ENCODE assay signal across 8 cellular contexts in genomic region chr10:44878704-44879530, GRCh38. TPM values are rescaled to one million over a fixed set of nuclear protein-coding genes. Genes with fewer than 3 reads are reported as not detected.
DNase-seq lines count a peak whose midpoint lies in the region; ATAC-seq, FAIRE-seq and TF ChIP-seq lines count a peak whose summit lies in the region.

No MANE protein-coding gene starts in this region.

- TF ChIP-seq CTCF in RWPE1 (conservative IDR thresholded peaks at IDR 0.05; ENCODE audit: low read depth) (no peak), foreskin keratinocyte (conservative IDR thresholded peaks at IDR 0.05) (peak; percentile 8), nephron (IDR thresholded peaks at IDR 0.05; ENCODE audit: unreplicated experiment in 3 of 3) (peak in 2 of 3 experiments; percentile 21 to 46)

- CTCF ChIA-PET in RWPE1 (lab: Yijun Ruan, JAX) = interaction anchor here (0.8 kb wide), 1 partner anchor 18 kb away, joined by 3 read pairs; no protein-coding TSS in a partner anchor

- ATAC-seq in foreskin keratinocyte = peak; percentile 89
- ATAC-seq in stimulated activated memory B cell treated with anti-CD40 and anti-IgM and Interleukin-4, amounts not matched to agents 10 μg/mL and 1 μg/mL and 100 μg/mL, for 72 hours = peak; percentile 68

- H3K4me1 ChIP-seq in foreskin keratinocyte = no peaks in the 10 kb centered on the region

- H3K27ac ChIP-seq in RWPE1 (no peak overlapping the region), foreskin keratinocyte (no peak overlapping the region)

- H3K27me3 Mint-ChIP-seq in nephron (ENCODE audit: low read depth) = peaks cover 14% of the 10 kb centered on the region
- peaks cover 62% of the 10 kb centered on the region for H3K27me3 Mint-ChIP-seq in stimulated activated memory B cell treated with anti-CD40 and anti-IgM and Interleukin-4, amounts not matched to agents 10 μg/mL and 1 μg/mL and 100 μg/mL, for 72 hours

- FAIRE-seq in GM19239 (lab: Jason Lieb, UNC) = peak; percentile 94
- FAIRE-seq in HTR-8/SVneo (lab: Jason Lieb, UNC) = peak; percentile 95

- peaks cover 8% of the 10 kb centered on the region for H3K27me3 ChIP-seq in foreskin keratinocyte

- no peaks in the 10 kb centered on the region for H3K9me3 Mint-ChIP-seq in nephron
- H3K9me3 Mint-ChIP-seq in stimulated activated memory B cell treated with anti-CD40 and anti-IgM and Interleukin-4, amounts not matched to agents 10 μg/mL and 1 μg/mL and 100 μg/mL, for 72 hours = no peaks in the 10 kb centered on the region

- POLR2A ChIA-PET in RWPE1 (lab: Yijun Ruan, JAX; ENCODE audit: low non-redundant PET) = no interaction called here

- peak overlapping the region; percentile 84 to 89 (median 86) for H3K4me3 Mint-ChIP-seq in nephron
- H3K4me3 Mint-ChIP-seq in stimulated activated memory B cell treated with anti-CD40 and anti-IgM and Interleukin-4, amounts not matched to agents 10 μg/mL and 1 μg/mL and 100 μg/mL, for 72 hours = peak overlapping the region; percentile 79

- peak; percentile 96 for DNase-seq in AG08395 (ENCODE audit: low spot score)
- DNase-seq in GM19239 (ENCODE audit: insufficient read length, low spot score) = peak; percentile 67
- peak; percentile 82 for DNase-seq in HTR-8/SVneo (ENCODE audit: insufficient read length, low spot score)
- peak; percentile 62 for DNase-seq in RWPE1 (ENCODE audit: low spot score)
- peak; percentile 55 for DNase-seq in activated gamma-delta T cell treated with anti-CD3 and anti-CD28 coated beads, Interleukin-2, amount 50 U/mL, for 16 hours (ENCODE audit: low read depth)
- DNase-seq in foreskin keratinocyte = peak; percentile 32 to 57

- no peaks in the 10 kb centered on the region for H3K36me3 Mint-ChIP-seq in nephron (ENCODE audit: low read depth)
- H3K36me3 Mint-ChIP-seq in stimulated activated memory B cell treated with anti-CD40 and anti-IgM and Interleukin-4, amounts not matched to agents 10 μg/mL and 1 μg/mL and 100 μg/mL, for 72 hours = no peaks in the 10 kb centered on the region

- peak overlapping the region; percentile 97 to 99 (median 99) for H3K27ac Mint-ChIP-seq in nephron
- no peak overlapping the region for H3K27ac Mint-ChIP-seq in stimulated activated memory B cell treated with anti-CD40 and anti-IgM and Interleukin-4, amounts not matched to agents 10 μg/mL and 1 μg/mL and 100 μg/mL, for 72 hours

- H3K4me1 Mint-ChIP-seq in nephron = peaks cover 61% of the 10 kb centered on the region
- H3K4me1 Mint-ChIP-seq in stimulated activated memory B cell treated with anti-CD40 and anti-IgM and Interleukin-4, amounts not matched to agents 10 μg/mL and 1 μg/mL and 100 μg/mL, for 72 hours = peaks cover 15% of the 10 kb centered on the region

RNA-seq across cellular contexts. Expression of gene TMEM72, which starts 32.2 kb away (rescaled TPM):
- not detected in 2 replicates for total RNA-seq in foreskin keratinocyte
- not detected in 2 replicates for polyA plus RNA-seq in foreskin keratinocyte

Comparison
In these comparisons a context has a peak if more than half of its experiments do, and no peak if none do; other contexts are left out.
1. DNase-seq: peak in every context shown above with its lines; median percentile 96 in AG08395; 82 in HTR-8/SVneo; 67 in GM19239; 62 in RWPE1; 55 in activated gamma-delta T cell treated with anti-CD3 and anti-CD28 coated beads, Interleukin-2, amount 50 U/mL, for 16 hours; 44 in foreskin keratinocyte.